1 cellular context compared by ENCODE assay signal in the genomic region with DNA sequence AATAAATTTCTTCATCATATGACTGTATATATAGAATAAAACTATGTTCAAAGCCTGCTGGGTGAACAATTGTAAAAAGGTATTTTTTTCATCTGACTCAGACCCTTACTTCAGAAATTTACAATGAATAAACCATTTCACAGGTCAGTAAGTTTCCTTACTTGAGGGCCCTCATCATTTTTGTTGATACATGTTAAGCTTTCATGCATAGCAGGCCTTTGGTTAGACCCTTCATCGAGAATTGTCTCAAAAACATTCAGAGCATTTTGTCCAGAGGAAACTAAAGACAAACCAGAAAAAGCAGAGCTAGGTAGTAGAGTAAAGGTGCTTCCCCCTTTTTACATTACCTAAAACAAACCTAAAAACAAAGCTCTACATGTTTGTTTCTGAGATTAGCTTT.
TF ChIP-seq lines count a peak whose summit lies in the region.

No MANE protein-coding gene starts in this region.

TF ChIP-seq in IMR-90, 13 proteins besides CTCF, POLR2A, EP300 and RAD21:
- TF ChIP-seq SMC3 (IDR thresholded peaks at IDR 0.05; ENCODE audit: low read depth, low read length) (no peak), RFX5 (IDR thresholded peaks at IDR 0.05; ENCODE audit: low read depth, low read length) (no peak), RCOR1 (IDR thresholded peaks at IDR 0.05; ENCODE audit: insufficient replicate concordance, low read length) (no peak), MXI1 (IDR thresholded peaks at IDR 0.05; ENCODE audit: borderline replicate concordance, low read depth, low read length) (no peak), CEBPB (IDR thresholded peaks at IDR 0.05; ENCODE audit: low read depth, low read length) (no peak), ELK1 (IDR thresholded peaks at IDR 0.05; ENCODE audit: borderline replicate concordance, low read depth, low read length) (no peak), BHLHE40 (IDR thresholded peaks at IDR 0.05; ENCODE audit: low read depth, low read length) (no peak), MAFK (IDR thresholded peaks at IDR 0.05; ENCODE audit: low read depth, low read length) (no peak), FOS (IDR thresholded peaks at IDR 0.05; ENCODE audit: low read depth, low read length) (no peak), CHD1 (IDR thresholded peaks at IDR 0.05; ENCODE audit: low read depth, low read length) (no peak), NFE2L2 (IDR thresholded peaks at IDR 0.05; ENCODE audit: low read depth, low read length) (no peak), MAZ (IDR thresholded peaks at IDR 0.05; ENCODE audit: borderline replicate concordance, low read depth, low read length) (no peak)
- TF ChIP-seq, protein P1, sequence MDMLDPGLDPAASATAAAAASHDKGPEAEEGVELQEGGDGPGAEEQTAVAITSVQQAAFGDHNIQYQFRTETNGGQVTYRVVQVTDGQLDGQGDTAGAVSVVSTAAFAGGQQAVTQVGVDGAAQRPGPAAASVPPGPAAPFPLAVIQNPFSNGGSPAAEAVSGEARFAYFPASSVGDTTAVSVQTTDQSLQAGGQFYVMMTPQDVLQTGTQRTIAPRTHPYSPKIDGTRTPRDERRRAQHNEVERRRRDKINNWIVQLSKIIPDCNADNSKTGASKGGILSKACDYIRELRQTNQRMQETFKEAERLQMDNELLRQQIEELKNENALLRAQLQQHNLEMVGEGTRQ (IDR thresholded peaks at IDR 0.05; ENCODE audit: low read depth, low read length), result no peak
